In the genomic region with DNA sequence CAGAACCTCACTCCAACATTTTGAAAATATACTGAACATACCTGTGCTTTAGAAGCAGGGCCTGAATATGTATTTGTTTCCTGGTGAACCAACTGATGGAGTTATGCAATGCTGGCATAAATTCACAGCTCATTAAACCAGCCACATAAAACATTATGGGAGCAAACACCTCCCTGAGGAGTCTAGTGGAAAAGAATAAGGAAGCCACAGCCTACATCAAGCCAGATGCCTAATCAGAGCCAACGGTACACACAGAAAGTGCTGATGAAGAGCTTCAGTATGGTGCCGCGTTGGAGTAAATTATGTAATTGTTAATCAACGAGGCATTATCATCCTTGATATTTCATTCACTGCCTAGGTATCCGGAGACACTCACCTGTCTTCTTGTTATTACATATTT, we compare ENCODE assay signal across 22 cellular contexts.
"Had no signal": no experiment of that assay in that cellular context is flagged by ENCODE, and none has a peak within 500 bp of the region (broad histone marks: within the 10 kb centered on the region; RNA-seq: fewer than 3 reads in every experiment).

No MANE protein-coding gene starts in this region.

- H3K36me3 ChIP-seq: colonic mucosa, esophagus muscularis mucosa, gastroesophageal sphincter, heart left ventricle, left lung, lower lobe of right lung had no signal

- H3K4me1 Mint-ChIP-seq: immature natural killer cell, mesothelial cell of epicardium, naive B cell had no signal

- H3K27ac ChIP-seq: colonic mucosa, esophagus muscularis mucosa, foreskin keratinocyte, gastroesophageal sphincter, heart left ventricle, hepatocyte, left lung, lower lobe of right lung had no signal

- H3K4me1 ChIP-seq: colonic mucosa, esophagus muscularis mucosa, foreskin keratinocyte, gastroesophageal sphincter, heart left ventricle, left lung, lower lobe of right lung had no signal

- H3K27ac Mint-ChIP-seq: dendritic cell treated with granulocyte-macrophage colony-stimulating factor and Interleukin-4, amounts not matched to agents 40 ng/mL and 50 ng/mL, for 4 days; immature natural killer cell; mesothelial cell of epicardium; naive B cell had no signal

- H3K4me3 Mint-ChIP-seq: dendritic cell treated with granulocyte-macrophage colony-stimulating factor and Interleukin-4, amounts not matched to agents 40 ng/mL and 50 ng/mL, for 4 days; immature natural killer cell; mesothelial cell of epicardium; naive B cell had no signal

- H3K36me3 Mint-ChIP-seq: immature natural killer cell, mesothelial cell of epicardium had no signal

- H3K27me3 Mint-ChIP-seq: dendritic cell treated with granulocyte-macrophage colony-stimulating factor and Interleukin-4, amounts not matched to agents 40 ng/mL and 50 ng/mL, for 4 days had no signal

- DNase-seq: colonic mucosa; cortex of kidney; effector memory CD4-positive, alpha-beta T cell; foreskin keratinocyte; heart left ventricle; hypothalamus; immature natural killer cell; left cardiac atrium; left lung; left ventricle myocardium superior; lower lobe of right lung; mesenchymal stem cell; mucosa of descending colon; naive B cell had no signal

- FAIRE-seq: endothelial cell of umbilical vein, frontal cortex, keratinocyte had no signal

- H3K27me3 ChIP-seq: colonic mucosa, esophagus muscularis mucosa, foreskin keratinocyte, hepatocyte, left lung had no signal

- H3K4me3 ChIP-seq: colonic mucosa, esophagus muscularis mucosa, gastroesophageal sphincter, heart left ventricle, hepatocyte, left lung, lower lobe of right lung, mucosa of descending colon had no signal

- H3K9me3 ChIP-seq: colonic mucosa, mucosa of descending colon had no signal
